8 cellular contexts compared by ENCODE assay signal in the genomic region with DNA sequence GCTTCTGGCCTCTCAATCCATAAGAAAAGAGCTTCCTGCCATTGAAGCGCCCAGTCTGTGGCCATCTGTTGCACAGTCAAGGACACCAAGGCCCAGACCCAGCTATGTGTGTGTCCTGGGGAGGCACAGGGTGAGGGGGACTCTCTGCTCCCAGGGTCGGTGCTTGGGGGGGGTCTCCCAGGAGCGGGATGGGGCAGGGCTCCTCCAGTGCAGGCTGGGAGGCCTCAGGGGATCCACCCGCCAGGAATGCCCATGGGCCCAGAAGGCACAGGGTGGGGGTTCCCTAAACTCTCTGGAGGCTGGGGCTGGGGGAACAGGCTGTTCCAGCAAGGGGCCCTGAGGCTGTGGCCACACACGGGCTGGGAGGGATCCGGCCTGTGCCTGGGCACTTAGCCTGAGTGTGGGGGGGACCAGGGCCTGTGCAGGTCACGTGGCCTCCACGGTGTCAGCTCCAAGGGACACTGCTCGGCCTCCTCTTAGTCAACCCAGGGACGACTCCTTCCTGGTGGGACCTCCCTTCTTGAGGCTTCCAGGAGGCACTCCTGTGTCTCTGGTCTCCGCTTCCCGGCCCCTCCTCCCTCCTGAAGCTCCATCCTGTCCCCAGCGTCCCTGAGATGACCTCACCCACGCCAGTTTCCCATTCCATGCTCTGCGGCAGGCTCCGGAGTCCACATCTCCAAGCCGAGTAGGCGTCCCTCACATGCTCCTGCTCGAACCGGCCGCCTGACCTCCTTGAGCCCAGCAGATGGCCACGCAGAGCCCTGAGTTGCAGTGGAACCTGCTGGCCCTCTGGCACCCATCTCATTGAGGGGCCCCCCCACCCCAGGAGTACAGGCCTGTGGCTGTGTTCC. TPM values are rescaled to one million over a fixed set of nuclear protein-coding genes. Genes with fewer than 3 reads are reported as not detected.
DNase-seq lines count a peak whose midpoint lies in the region; ATAC-seq and TF ChIP-seq lines count a peak whose summit lies in the region.

No MANE protein-coding gene starts in this region.

- intact Hi-C loops in Right ventricle myocardium superior (cut with DNase I): no loop called here
- intact Hi-C loops in sigmoid colon (cut with DNase I): no loop called here

- H3K4me3 ChIP-seq in WERI-Rb-1 (ENCODE audit: low read depth, low read length) (no peak overlapping the region), sigmoid colon (no peak overlapping the region)

- H3K27ac Mint-ChIP-seq in stimulated activated naive B cell treated with anti-CD40 and anti-IgM and Interleukin-4, amounts not matched to agents 10 μg/mL and 1 μg/mL and 100 μg/mL, for 72 hours: no peak overlapping the region

- peak; percentile 83 for ATAC-seq in Right ventricle myocardium superior (ENCODE audit: poor library complexity)
- no peak for ATAC-seq in stimulated activated naive B cell treated with anti-CD40 and anti-IgM and Interleukin-4, amounts not matched to agents 10 μg/mL and 1 μg/mL and 100 μg/mL, for 72 hours (replicated peaks)

- H3K9me3 ChIP-seq in WERI-Rb-1 (ENCODE audit: severe bottlenecking) (peaks cover 5% of the 10 kb centered on the region), sigmoid colon (no peaks in the 10 kb centered on the region)

- no peak for TF ChIP-seq EP300 in sigmoid colon (IDR thresholded peaks at IDR 0.05)

- H3K9me3 Mint-ChIP-seq in stimulated activated naive B cell treated with anti-CD40 and anti-IgM and Interleukin-4, amounts not matched to agents 10 μg/mL and 1 μg/mL and 100 μg/mL, for 72 hours: no peaks in the 10 kb centered on the region

- H3K27me3 ChIP-seq in WERI-Rb-1 (ENCODE audit: insufficient read depth, low read depth, severe bottlenecking) (no peaks in the 10 kb centered on the region), sigmoid colon (no peaks in the 10 kb centered on the region)

- H3K4me1 Mint-ChIP-seq in stimulated activated naive B cell treated with anti-CD40 and anti-IgM and Interleukin-4, amounts not matched to agents 10 μg/mL and 1 μg/mL and 100 μg/mL, for 72 hours: no peaks in the 10 kb centered on the region

- peak; percentile 86 for TF ChIP-seq CTCF in WERI-Rb-1 (IDR thresholded peaks at IDR 0.05; ENCODE audit: low read depth, low read length)
- peak in 1 of 4 experiments; percentile 14 for TF ChIP-seq CTCF in sigmoid colon (IDR thresholded peaks at IDR 0.05)

- DNase-seq in H4 (ENCODE audit: low spot score) (peak; percentile 44), WERI-Rb-1 (peak; percentile 85), Right ventricle myocardium superior (peak; percentile 82), sigmoid colon (peak; percentile 78), cortex of kidney (lab: John Stamatoyannopoulos, UW) (no peak), NCI-H146 treated with DMSO at 0.1 percent for 48 hours (lab: John Stamatoyannopoulos, UW; ENCODE audit: unreplicated experiment) (no peak), NK-92 (lab: John Stamatoyannopoulos, UW; ENCODE audit: unreplicated experiment) (no peak)
- DNase-seq in stimulated activated naive B cell treated with anti-CD40 and anti-IgM and Interleukin-4, amounts not matched to agents 10 μg/mL and 1 μg/mL and 100 μg/mL, for 72 hours: no peak

- H3K36me3 Mint-ChIP-seq in stimulated activated naive B cell treated with anti-CD40 and anti-IgM and Interleukin-4, amounts not matched to agents 10 μg/mL and 1 μg/mL and 100 μg/mL, for 72 hours: no peaks in the 10 kb centered on the region

- H3K36me3 ChIP-seq in WERI-Rb-1: no peaks in the 10 kb centered on the region
- H3K36me3 ChIP-seq in sigmoid colon: no peaks in the 10 kb centered on the region

- no peak overlapping the region for H3K4me3 Mint-ChIP-seq in stimulated activated naive B cell treated with anti-CD40 and anti-IgM and Interleukin-4, amounts not matched to agents 10 μg/mL and 1 μg/mL and 100 μg/mL, for 72 hours

- peak overlapping the region; percentile 21 for H3K27ac ChIP-seq in WERI-Rb-1
- peak overlapping the region in 2 of 4 donors; percentile 1 to 31 for H3K27ac ChIP-seq in sigmoid colon

- 80 to 83% methylated on average over 22 of the region's 22 CpGs for WGBS in sigmoid colon, 2 donors

- H3K4me1 ChIP-seq in sigmoid colon: peaks cover 0 to 3% (median 0%) of the 10 kb centered on the region in 4 donors

- H3K27me3 Mint-ChIP-seq in stimulated activated naive B cell treated with anti-CD40 and anti-IgM and Interleukin-4, amounts not matched to agents 10 μg/mL and 1 μg/mL and 100 μg/mL, for 72 hours: peaks cover 15 to 40% of the 10 kb centered on the region in 2 donors

- no peak for TF ChIP-seq POLR2A in sigmoid colon (IDR thresholded peaks at IDR 0.05)

RNA-seq across cellular contexts. Expression of a gene that starts 23.1 kb away (rescaled TPM):
- total RNA-seq in H4 (2014; rRNA removed; shearing (Covaris generic)): 0.31 and 3.4 TPM in 2 replicates
- total RNA-seq in Right ventricle myocardium superior: 8.0 TPM
- 10 to 100 TPM in 1 of 4 donors, 1 to 10 TPM in 3; 3.8 to 18.6 (median 7.2) TPM for total RNA-seq in sigmoid colon
- polyA plus RNA-seq in sigmoid colon: 10 to 100 TPM in 1 of 3 donors, 1 to 10 TPM in 2; 1.8 to 12.9 (median 3.0) TPM

Comparison
In these comparisons a context has a peak if more than half of its experiments do, and no peak if none do; other contexts are left out.
1. DNase-seq: peak in H4 (single experiment), WERI-Rb-1 (single experiment), Right ventricle myocardium superior (single experiment) and sigmoid colon (single experiment); none in cortex of kidney (single experiment), NCI-H146 treated with DMSO at 0.1 percent for 48 hours (single experiment), stimulated activated naive B cell treated with anti-CD40 and anti-IgM and Interleukin-4, amounts not matched to agents 10 μg/mL and 1 μg/mL and 100 μg/mL, for 72 hours (single experiment) and NK-92 (single experiment).